ENCODE assay signal across 12 cellular contexts in genomic region chr15:76345269-76345879, GRCh38. TPM values are rescaled to one million over a fixed set of nuclear protein-coding genes. Genes with fewer than 3 reads are reported as not detected.
DNase-seq lines count a peak whose midpoint lies in the region; ATAC-seq and TF ChIP-seq lines count a peak whose summit lies in the region.
"Had no signal": no experiment of that assay in that cellular context is flagged by ENCODE, and none has a peak within 500 bp of the region (broad histone marks: within the 10 kb centered on the region; RNA-seq: fewer than 3 reads in every experiment).

No MANE protein-coding gene starts in this region.

- peaks cover 75% of the 10 kb centered on the region for H3K27me3 ChIP-seq in adrenal gland

- no peaks in the 10 kb centered on the region for H3K36me3 ChIP-seq in adrenal gland (replicated peaks in 1 of 2)
- H3K36me3 ChIP-seq: right atrium auricular region had no signal

- H3K27ac ChIP-seq in coronary artery (no peak overlapping the region), adrenal gland (no peak overlapping the region)
- H3K27ac ChIP-seq: right atrium auricular region had no signal

- intact Hi-C loops in adrenal gland (cut with DNase I): no loop called here

- H3K4me1 Mint-ChIP-seq in nephron: peaks cover 25% of the 10 kb centered on the region

- WGBS in adrenal gland, 4 donors: 24 to 31% (median 27%) methylated on average over 9 of the region's 9 CpGs

- H3K27me3 Mint-ChIP-seq in nephron (ENCODE audit: low read depth): peaks cover 94% of the 10 kb centered on the region

- ATAC-seq in HG02610 (IDR thresholded peaks at IDR 0.05; ENCODE audit: unreplicated experiment): no peak

- peaks cover 13% of the 10 kb centered on the region for H3K36me3 Mint-ChIP-seq in nephron (ENCODE audit: low read depth)

- no peak for TF ChIP-seq CTCF in GM10266 (IDR thresholded peaks at IDR 0.05; ENCODE audit: control insufficient read depth, insufficient read depth, low read depth, missing control alignments)
- TF ChIP-seq CTCF in coronary artery (IDR thresholded peaks at IDR 0.05): no peak
- no peak for TF ChIP-seq CTCF in nephron (IDR thresholded peaks at IDR 0.05; ENCODE audit: unreplicated experiment in 3 of 3)
- no peak for TF ChIP-seq CTCF in adrenal gland (IDR thresholded peaks at IDR 0.05)

- H3K4me3 ChIP-seq in coronary artery (peak overlapping the region; percentile 66), adrenal gland (no peak overlapping the region)

- H3K4me1 ChIP-seq in adrenal gland (replicated peaks in 1 of 2): peaks cover 23 to 43% of the 10 kb centered on the region in 2 donors

- H3K4me3 Mint-ChIP-seq in nephron: peak overlapping the region; percentile 35 to 76 (median 66)

- H3K9me3 Mint-ChIP-seq in nephron: peaks cover 2% of the 10 kb centered on the region

- no peaks in the 10 kb centered on the region for H3K9me3 ChIP-seq in adrenal gland (replicated peaks in 1 of 3)
- H3K9me3 ChIP-seq: right atrium auricular region had no signal

- DNase-seq in GM10266 (ENCODE audit: extremely low spot score) (peak; percentile 24), HuH-7 (ENCODE audit: low spot score) (peak; percentile 52), coronary artery (ENCODE audit: low spot score) (no peak), NCI-H748 treated with DMSO at 0.1 percent for 48 hours (lab: John Stamatoyannopoulos, UW) (no peak), SKM-1 (lab: John Stamatoyannopoulos, UW; ENCODE audit: unreplicated experiment) (no peak), adrenal gland (no peak)
- DNase-seq: activated gamma-delta T cell, DND-41, T-helper 9 cell had no signal

- no peak for TF ChIP-seq POLR2A in adrenal gland (IDR thresholded peaks at IDR 0.05)

- no peak overlapping the region for H3K27ac Mint-ChIP-seq in nephron

RNA-seq across cellular contexts. Expression of gene ISL2, which starts 8.8 kb away (rescaled TPM):
- total RNA-seq in adrenal gland: under 1 TPM in 1 of 8 donors, not detected in 7; 0.11 TPM
- polyA plus RNA-seq in adrenal gland: under 1 TPM in 1 of 3 donors, not detected in 2; 0.03 TPM
- total RNA-seq: right atrium auricular region had no signal

RNA-seq across cellular contexts. Expression of gene ETFA, which starts 34.1 kb away (rescaled TPM):
- 100 to 1,000 TPM; 124 to 331 (median 187) TPM for total RNA-seq in adrenal gland
- 100 to 1,000 TPM in 1 of 3 donors, 10 to 100 TPM in 2; 50.0 to 339 (median 69.8) TPM for polyA plus RNA-seq in adrenal gland

Comparison
In these comparisons a context has a peak if more than half of its experiments do, and no peak if none do; other contexts are left out.
1. DNase-seq: peak in GM10266 (single experiment) and HuH-7 (single experiment); none in coronary artery (single experiment), NCI-H748 treated with DMSO at 0.1 percent for 48 hours (single experiment), SKM-1 (single experiment) and adrenal gland (0 of 7).